15 cellular contexts compared by ENCODE assay signal in the genomic region with DNA sequence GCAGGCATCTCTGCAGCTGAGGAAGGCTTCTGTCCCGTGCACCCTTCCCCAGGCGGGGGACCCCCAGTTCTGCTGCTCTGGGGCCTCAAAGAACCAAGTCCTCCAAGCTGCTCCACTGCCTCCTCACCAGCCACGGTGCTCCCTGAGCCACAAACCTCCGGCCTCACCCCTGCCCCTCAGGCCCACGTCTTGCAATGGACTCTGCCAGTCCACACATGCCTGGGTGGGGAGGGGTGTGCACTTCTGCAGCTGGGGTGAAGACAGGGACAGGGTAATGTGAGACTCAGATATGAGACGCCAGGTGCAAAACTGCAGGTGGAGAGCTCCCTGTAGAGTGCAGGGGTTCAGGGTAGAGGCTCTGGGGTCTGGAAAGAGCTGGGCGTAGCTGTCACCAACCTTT. TPM values are rescaled to one million over a fixed set of nuclear protein-coding genes. Genes with fewer than 3 reads are reported as not detected.
DNase-seq lines count a peak whose midpoint lies in the region; ATAC-seq and FAIRE-seq lines count a peak whose summit lies in the region.
"Had no signal": no experiment of that assay in that cellular context is flagged by ENCODE, and none has a peak within 500 bp of the region (broad histone marks: within the 10 kb centered on the region; RNA-seq: fewer than 3 reads in every experiment).

No MANE protein-coding gene starts in this region.

- DNase-seq in activated CD8-positive, alpha-beta memory T cell treated with anti-CD3 and anti-CD28 coated beads, Interleukin-2, amount 10 ng/mL, durations not matched to agents 7 days and 5 days: peak; percentile 41
- no peak for DNase-seq in activated CD8-positive, alpha-beta memory T cell treated with anti-CD3 and anti-CD28 coated beads for 24 hours
- DNase-seq in NCI-H526 treated with DMSO at 0.1 percent for 48 hours (lab: John Stamatoyannopoulos, UW) (peak; percentile 39), epithelial cell of prostate (ENCODE audit: low read depth, low spot score) (peak; percentile 16), small intestine (peak; percentile 91), GDM1 (lab: John Stamatoyannopoulos, UW) (no peak), HPDE6-E6E7 (ENCODE audit: extremely low spot score) (no peak), ecto neural progenitor cell (ENCODE audit: low spot score) (no peak)
- DNase-seq: activated gamma-delta T cell, Kasumi-1, NCI-H82, nephron progenitor cell had no signal

- H3K4me3 Mint-ChIP-seq in activated CD8-positive, alpha-beta memory T cell treated with anti-CD3 and anti-CD28 coated beads, Interleukin-2, amount 10 ng/mL, durations not matched to agents 7 days and 5 days: no peak overlapping the region
- H3K4me3 Mint-ChIP-seq: nephron progenitor cell had no signal

- H3K9me3 ChIP-seq in small intestine (ENCODE audit: control insufficient read depth, low read depth): no peaks in the 10 kb centered on the region
- H3K9me3 ChIP-seq: vagina had no signal

- H3K9me3 Mint-ChIP-seq in activated CD8-positive, alpha-beta memory T cell treated with anti-CD3 and anti-CD28 coated beads, Interleukin-2, amount 10 ng/mL, durations not matched to agents 7 days and 5 days (ENCODE audit: low read depth): no peaks in the 10 kb centered on the region
- H3K9me3 Mint-ChIP-seq: nephron progenitor cell had no signal

- H3K36me3 ChIP-seq in small intestine (ENCODE audit: control insufficient read depth in 2 of 2, insufficient read depth in 2 of 2, low read length in 2 of 2): no peaks in the 10 kb centered on the region
- H3K36me3 ChIP-seq: vagina had no signal

- no peak for ATAC-seq in activated CD8-positive, alpha-beta memory T cell treated with anti-CD3 and anti-CD28 coated beads, Interleukin-2, amount 10 ng/mL, durations not matched to agents 7 days and 5 days

- H3K4me1 Mint-ChIP-seq in activated CD8-positive, alpha-beta memory T cell treated with anti-CD3 and anti-CD28 coated beads, Interleukin-2, amount 10 ng/mL, durations not matched to agents 7 days and 5 days: peaks cover 27% of the 10 kb centered on the region

- no peaks in the 10 kb centered on the region for H3K27me3 ChIP-seq in small intestine (ENCODE audit: control insufficient read depth in 2 of 2, insufficient read depth in 2 of 2, low read length in 2 of 2)

- WGBS in small intestine, 3 donors: 18 to 57% (median 40%) methylated on average over 7 of the region's 7 CpGs

- no peaks in the 10 kb centered on the region for H3K36me3 Mint-ChIP-seq in activated CD8-positive, alpha-beta memory T cell treated with anti-CD3 and anti-CD28 coated beads, Interleukin-2, amount 10 ng/mL, durations not matched to agents 7 days and 5 days

- H3K4me3 ChIP-seq in small intestine (ENCODE audit: low read depth in 1 of 2, low read length in 2 of 2): peak overlapping the region in 1 of 2 donors; percentile 18

- H3K27ac Mint-ChIP-seq in activated CD8-positive, alpha-beta memory T cell treated with anti-CD3 and anti-CD28 coated beads, Interleukin-2, amount 10 ng/mL, durations not matched to agents 7 days and 5 days: no peak overlapping the region

- H3K27ac ChIP-seq in epithelial cell of prostate (no peak overlapping the region), small intestine (ENCODE audit: low read depth in 1 of 2, low read length in 1 of 2) (peak overlapping the region; percentile 96 to 97)

- peaks cover 0 to 5% of the 10 kb centered on the region in 2 donors for H3K4me1 ChIP-seq in small intestine (ENCODE audit: control insufficient read depth in 2 of 2, insufficient read depth in 1 of 2, low read depth in 1 of 2, low read length in 1 of 2)

- FAIRE-seq in small intestine (lab: Jason Lieb, UNC): no peak
- FAIRE-seq: GM18507 had no signal

- H3K27me3 Mint-ChIP-seq in activated CD8-positive, alpha-beta memory T cell treated with anti-CD3 and anti-CD28 coated beads, Interleukin-2, amount 10 ng/mL, durations not matched to agents 7 days and 5 days: peaks cover 4% of the 10 kb centered on the region

- CTCF ChIA-PET in activated CD8-positive, alpha-beta memory T cell treated with anti-CD3 and anti-CD28 coated beads, Interleukin-2, amount 10 ng/mL, durations not matched to agents 7 days and 5 days (lab: Charles Lee): interaction anchor here (0.6 to 5.8 kb wide), 5 partner anchors 25 to 243 kb away, joined by 3 to 95 read pairs (median 10); no protein-coding TSS in a partner anchor

RNA-seq across cellular contexts. Expression of a gene that starts 3.2 kb away (rescaled TPM):
- 10 to 100 TPM; 26.6 to 31.2 TPM for total RNA-seq in activated CD8-positive, alpha-beta memory T cell treated with anti-CD3 and anti-CD28 coated beads, Interleukin-2, amount 10 ng/mL, durations not matched to agents 7 days and 5 days
- 10 to 100 TPM in 2 of 3 donors, 1 to 10 TPM in 1; 9.5 to 20.3 (median 10.5) TPM for polyA plus RNA-seq in small intestine

RNA-seq across cellular contexts. Expression of a gene that starts 5.1 kb away (rescaled TPM):
- 10 to 100 TPM; 33.0 to 79.4 TPM for total RNA-seq in activated CD8-positive, alpha-beta memory T cell treated with anti-CD3 and anti-CD28 coated beads, Interleukin-2, amount 10 ng/mL, durations not matched to agents 7 days and 5 days
- 100 to 1,000 TPM in 2 of 3 donors, 10 to 100 TPM in 1; 84.7 to 363 (median 279) TPM for polyA plus RNA-seq in small intestine
- total RNA-seq: cerebellum had no signal

RNA-seq across cellular contexts. Expression of a gene that starts 32.1 kb away (rescaled TPM):
- 100 to 1,000 TPM in 1 of 2 experiments, 10 to 100 TPM in 1; 96.2 to 198 TPM for total RNA-seq in activated CD8-positive, alpha-beta memory T cell treated with anti-CD3 and anti-CD28 coated beads, Interleukin-2, amount 10 ng/mL, durations not matched to agents 7 days and 5 days
- 100 to 1,000 TPM in 2 of 3 donors, 10 to 100 TPM in 1; 96.1 to 219 (median 215) TPM for polyA plus RNA-seq in small intestine

RNA-seq across cellular contexts. Expression of a gene that starts 52.9 kb away (rescaled TPM):
- under 1 TPM; 0.09 to 0.18 TPM for total RNA-seq in activated CD8-positive, alpha-beta memory T cell treated with anti-CD3 and anti-CD28 coated beads, Interleukin-2, amount 10 ng/mL, durations not matched to agents 7 days and 5 days
- polyA plus RNA-seq in small intestine: 100 to 1,000 TPM in 2 of 3 donors, 10 to 100 TPM in 1; 97.0 to 152 (median 125) TPM

Comparison
In these comparisons a context has a peak if more than half of its experiments do, and no peak if none do; other contexts are left out.
1. DNase-seq: peak in activated CD8-positive, alpha-beta memory T cell treated with anti-CD3 and anti-CD28 coated beads, Interleukin-2, amount 10 ng/mL, durations not matched to agents 7 days and 5 days (single experiment), NCI-H526 treated with DMSO at 0.1 percent for 48 hours (single experiment), epithelial cell of prostate (single experiment) and small intestine (single experiment); none in activated CD8-positive, alpha-beta memory T cell treated with anti-CD3 and anti-CD28 coated beads for 24 hours (single experiment), GDM1 (single experiment), HPDE6-E6E7 (single experiment) and ecto neural progenitor cell (single experiment).